ENCODE assay signal across 8 cellular contexts in the genomic region with DNA sequence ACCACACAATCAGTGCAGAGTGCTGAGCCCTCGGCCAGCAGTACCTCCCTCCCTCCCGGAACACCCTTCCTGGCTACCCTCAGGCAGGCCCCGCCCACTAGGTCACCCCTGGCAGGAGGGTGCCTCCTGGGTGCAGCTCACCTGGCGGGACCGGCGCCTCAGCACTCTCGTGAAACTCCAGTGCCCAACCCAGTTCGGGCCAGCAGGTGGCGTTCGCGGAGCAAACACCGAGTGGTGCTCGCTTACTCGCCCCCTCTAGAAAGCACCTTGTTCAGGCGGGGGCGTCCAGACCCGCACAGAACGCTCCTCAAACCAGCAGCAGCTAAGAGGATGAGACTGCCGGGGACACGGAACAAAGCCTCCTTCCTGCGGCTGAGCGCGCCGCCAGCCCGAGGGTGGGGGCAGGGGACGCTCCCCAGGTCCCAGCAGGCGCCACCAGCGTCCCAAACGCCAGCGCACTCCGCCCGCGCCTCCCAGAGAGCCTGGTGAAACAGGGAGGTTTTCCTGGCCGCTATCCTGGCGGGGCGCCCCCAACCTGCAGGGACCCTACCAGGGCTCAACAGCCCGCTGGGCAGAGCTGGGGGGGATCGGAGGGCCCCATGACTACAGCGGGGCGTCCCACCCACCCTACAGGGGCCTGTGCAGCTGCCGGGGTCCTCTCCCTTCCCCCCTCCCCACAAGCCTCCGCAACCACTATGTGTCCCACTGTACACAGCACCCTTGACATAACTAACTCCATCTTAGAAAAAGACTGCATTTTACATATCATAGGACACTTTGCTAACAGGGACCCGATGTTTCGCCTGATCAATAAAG. TPM values are rescaled to one million over a fixed set of nuclear protein-coding genes. Genes with fewer than 3 reads are reported as not detected.
DNase-seq lines count a peak whose midpoint lies in the region; ATAC-seq and TF ChIP-seq lines count a peak whose summit lies in the region.

No MANE protein-coding gene starts in this region.

- TSS peak; percentile 26 for BruUV-seq in PC-3 (replicated peaks; lab: Mats Ljungman, UMichigan)

- TF ChIP-seq CTCF in HL-60 (IDR thresholded peaks at IDR 0.05; ENCODE audit: insufficient read depth, low read length) (peak; percentile 46), PC-3 (conservative IDR thresholded peaks at IDR 0.05; ENCODE audit: low read depth, low read length) (peak; percentile 89), fibroblast of villous mesenchyme (IDR thresholded peaks at IDR 0.05; ENCODE audit: insufficient read depth, low read depth, low read length) (peak; percentile 84)

- H3F3A ChIP-seq in PC-3 (ENCODE audit: low read length, unreplicated experiment), result no peaks in the 10 kb centered on the region

- H3K27me3 Mint-ChIP-seq in CD4-positive, alpha-beta memory T cell, result no peaks in the 10 kb centered on the region

- POLR2A ChIA-PET in CD4-positive, alpha-beta memory T cell (lab: Charles Lee; ENCODE audit: partially characterized antibody), result interaction anchor here (1.0 to 12.3 kb wide), 11 partner anchors 9 to 89 kb away, joined by 3 to 647 read pairs (median 5); partner anchors contain the start of genes MAL, MRPS5, ZNF2 and ZNF514
- POLR2A ChIA-PET in PC-3 (lab: Charles Lee; ENCODE audit: unreplicated experiment), result no interaction called here

- peak overlapping the region; percentile 72 for H4K91ac ChIP-seq in neuronal stem cell (ENCODE audit: low read depth, low read length, poor library complexity)

- H4K8ac ChIP-seq in neuronal stem cell (ENCODE audit: low read depth, low read length), result no peak overlapping the region

- no peaks in the 10 kb centered on the region for H3K9me3 ChIP-seq in CD4-positive, alpha-beta memory T cell (ENCODE audit: control insufficient read depth in 1 of 2, low read length in 2 of 2)
- H3K9me3 ChIP-seq in PC-3 (ENCODE audit: low read length) (no peaks in the 10 kb centered on the region), neuronal stem cell (replicated peaks in 1 of 2; ENCODE audit: control insufficient read depth in 2 of 2, insufficient read depth in 1 of 2, low read depth in 1 of 2, low read length in 2 of 2) (no peaks in the 10 kb centered on the region)

- DNase-seq in CD4-positive, alpha-beta memory T cell, result peak; percentile 85 to 91 (median 87)
- DNase-seq in HL-60 (ENCODE audit: low read depth in 1 of 2, low spot score in 1 of 2) (peak; percentile 18 to 55), PC-3 (peak; percentile 93), fibroblast of villous mesenchyme (ENCODE audit: low read depth) (peak; percentile 43), neuronal stem cell (ENCODE audit: low spot score) (peak; percentile 61), stromal cell of bone marrow (ENCODE audit: low read depth) (peak; percentile 20)
- DNase-seq in activated T-helper 9 cell treated with anti-CD3 and anti-CD28 coated beads, Interleukin-2, amount 50 U/mL, for 16 hours (ENCODE audit: low read depth), result peak; percentile 83

- H3K4ac ChIP-seq in neuronal stem cell (ENCODE audit: low read length), result no peak overlapping the region

- no peaks in the 10 kb centered on the region for H3K9me3 Mint-ChIP-seq in CD4-positive, alpha-beta memory T cell

- H3K9ac ChIP-seq in PC-3 (ENCODE audit: low read length), result peak overlapping the region; percentile 39
- peak overlapping the region; percentile 77 for H3K9ac ChIP-seq in neuronal stem cell (ENCODE audit: low read depth, low read length, poor library complexity)

- CTCF ChIA-PET in CD4-positive, alpha-beta memory T cell (lab: Charles Lee; ENCODE audit: partially characterized antibody), result interaction anchor here (1.1 to 14.4 kb wide), 16 partner anchors 10 to 89 kb away, joined by 3 to 765 read pairs (median 15); partner anchors contain the start of genes MAL, MRPS5, ZNF2 and ZNF514
- CTCF ChIA-PET in PC-3 (lab: Charles Lee), result interaction anchor here (0.6 to 0.7 kb wide), 4 partner anchors 13 to 55 kb away, joined by 3 to 6 read pairs (median 4); no protein-coding TSS in a partner anchor

- H2AFZ ChIP-seq in PC-3 (ENCODE audit: low read length) (peak overlapping the region; percentile 98), neuronal stem cell (ENCODE audit: low read length) (peak overlapping the region; percentile 96)

- no peaks in the 10 kb centered on the region for H3K9me2 ChIP-seq in PC-3 (replicated peaks; ENCODE audit: low read length)

- H2BK12ac ChIP-seq in neuronal stem cell (ENCODE audit: low read length), result peak overlapping the region; percentile 58

- no peaks in the 10 kb centered on the region for H4K20me1 ChIP-seq in PC-3 (ENCODE audit: low read length)

- peak overlapping the region; percentile 96 for H2BK15ac ChIP-seq in neuronal stem cell (ENCODE audit: low read length)

- peak overlapping the region; percentile 91 for H2BK120ac ChIP-seq in neuronal stem cell (ENCODE audit: low read depth, low read length)

- H3K79me2 ChIP-seq in PC-3 (ENCODE audit: low read length), result no peaks in the 10 kb centered on the region

- H3K27me3 ChIP-seq in CD4-positive, alpha-beta memory T cell (ENCODE audit: insufficient read depth, low read length), result no peaks in the 10 kb centered on the region
- peaks cover 6% of the 10 kb centered on the region for H3K27me3 ChIP-seq in HL-60 (ENCODE audit: insufficient read depth, poor library complexity, severe bottlenecking)
- no peaks in the 10 kb centered on the region for H3K27me3 ChIP-seq in PC-3 (ENCODE audit: low read length)
- peaks cover 0 to 8% (median 0%) of the 10 kb centered on the region in 3 experiments for H3K27me3 ChIP-seq in neuronal stem cell (ENCODE audit: control insufficient read depth in 3 of 3, insufficient read depth in 3 of 3, low read depth in 1 of 3, low read length in 3 of 3)

- H3K4me1 Mint-ChIP-seq in CD4-positive, alpha-beta memory T cell, result peaks cover 39 to 77% (median 66%) of the 10 kb centered on the region in 4 donors

- intact Hi-C loops in CD4-positive, alpha-beta memory T cell (cut with micrococcal nuclease), result loop anchor here (1.0 to 5.0 kb wide), 6 partner anchors 14 to 325 kb away; partner anchors contain the start of genes FAHD2A and ZNF892
- intact Hi-C loops in PC-3 (cut with micrococcal nuclease), result loop anchor here (2.0 kb wide), 1 partner anchor 38 kb away; no protein-coding TSS in a partner anchor

- peak overlapping the region; percentile 42 to 54 for H3K4me3 ChIP-seq in CD4-positive, alpha-beta memory T cell (ENCODE audit: low read length in 2 of 2)
- H3K4me3 ChIP-seq in HL-60 (replicated peaks; ENCODE audit: insufficient read depth, low read length), result peak overlapping the region; percentile 42
- peak overlapping the region; percentile 84 for H3K4me3 ChIP-seq in PC-3 (ENCODE audit: low read length)
- H3K4me3 ChIP-seq in fibroblast of villous mesenchyme (ENCODE audit: low read depth, low read length), result peak overlapping the region; percentile 55
- peak overlapping the region; percentile 39 to 88 for H3K4me3 ChIP-seq in neuronal stem cell (ENCODE audit: low read length in 2 of 2)

- H3K27ac ChIP-seq in CD4-positive, alpha-beta memory T cell (ENCODE audit: low read depth, low read length), result peak overlapping the region; percentile 56
- H3K27ac ChIP-seq in HL-60 (replicated peaks) (no peak overlapping the region), PC-3 (ENCODE audit: low read length) (no peak overlapping the region), neuronal stem cell (replicated peaks; ENCODE audit: low read length) (no peak overlapping the region)

- ATAC-seq in GM19397 (IDR thresholded peaks at IDR 0.05; ENCODE audit: unreplicated experiment) (peak; percentile 88), PC-3 (peak; percentile 92)

- H3K79me1 ChIP-seq in neuronal stem cell (ENCODE audit: low read depth, low read length), result peaks cover 2% of the 10 kb centered on the region

- H3K14ac ChIP-seq in neuronal stem cell (ENCODE audit: low read length), result peak overlapping the region; percentile 89

- peak overlapping the region; percentile 78 to 90 (median 84) for H3K4me3 Mint-ChIP-seq in CD4-positive, alpha-beta memory T cell

- H3K36me3 Mint-ChIP-seq in CD4-positive, alpha-beta memory T cell, result no peaks in the 10 kb centered on the region

- H2AK5ac ChIP-seq in neuronal stem cell (ENCODE audit: low read depth, low read length), result peak overlapping the region; percentile 18

- H2BK5ac ChIP-seq in neuronal stem cell (ENCODE audit: low read length), result peak overlapping the region; percentile 57

- peak overlapping the region; percentile 99 for H3K18ac ChIP-seq in neuronal stem cell (ENCODE audit: low read length)

- H3K4me1 ChIP-seq in CD4-positive, alpha-beta memory T cell (ENCODE audit: insufficient read depth, low read length), result peaks cover 72% of the 10 kb centered on the region
- H3K4me1 ChIP-seq in PC-3 (ENCODE audit: insufficient read depth, low read length) (peaks cover 10% of the 10 kb centered on the region; the same call in 1 of the 2 replicates), neuronal stem cell (ENCODE audit: control insufficient read depth in 2 of 2, insufficient read depth in 1 of 2, low read depth in 1 of 2, low read length in 2 of 2) (peaks cover 1 to 2% of the 10 kb centered on the region in 2 donors)

- no peaks in the 10 kb centered on the region for H3K36me3 ChIP-seq in CD4-positive, alpha-beta memory T cell (ENCODE audit: insufficient read depth, low read length)
- no peaks in the 10 kb centered on the region for H3K36me3 ChIP-seq in PC-3 (ENCODE audit: low read depth, low read length)
- no peaks in the 10 kb centered on the region for H3K36me3 ChIP-seq in neuronal stem cell (replicated peaks in 1 of 2; ENCODE audit: control insufficient read depth in 2 of 2, insufficient read depth in 2 of 2, low read length in 2 of 2)

- H3K4me2 ChIP-seq in PC-3 (ENCODE audit: low read length) (peak overlapping the region; percentile 99), neuronal stem cell (ENCODE audit: insufficient read depth, low read length, poor library complexity, severe bottlenecking) (peak overlapping the region; percentile 86)

- WGBS in neuronal stem cell (ENCODE audit: extremely low coverage in 2 of 2, insufficient read length in 2 of 2, insufficient replicate concordance in 1 of 2), 2 donors, result no CpG with 5 or more reads among the region's 44 CpGs

- H3K23ac ChIP-seq in neuronal stem cell (ENCODE audit: low read depth, low read length, poor library complexity), result peak overlapping the region; percentile 87

- H3K27ac Mint-ChIP-seq in CD4-positive, alpha-beta memory T cell, result peak overlapping the region; percentile 89 to 94 (median 90)

RNA-seq across cellular contexts. Expression of gene MRPS5, which starts 44.7 kb away (rescaled TPM):
- total RNA-seq in CD4-positive, alpha-beta memory T cell, result 10 to 100 TPM; 66.0 to 70.6 TPM
- polyA plus RNA-seq in CD4-positive, alpha-beta memory T cell, result 10 to 100 TPM; 43.4 to 51.1 TPM
- total RNA-seq in PC-3 (2014; rRNA removed) (107 and 136 TPM in 2 replicates), fibroblast of villous mesenchyme (30.0 and 32.0 TPM in 2 replicates)
- polyA plus RNA-seq in neuronal stem cell (2013, experiment 1 of 2), result 67.1 TPM
- 65.8 TPM for polyA plus RNA-seq in neuronal stem cell (2013, experiment 2 of 2)

RNA-seq across cellular contexts. Expression of gene MAL, which starts 51.4 kb away (rescaled TPM):
- 100 to 1,000 TPM; 108 to 113 TPM for total RNA-seq in CD4-positive, alpha-beta memory T cell
- polyA plus RNA-seq in CD4-positive, alpha-beta memory T cell, result 100 to 1,000 TPM; 271 to 274 TPM
- total RNA-seq in PC-3 (2014; rRNA removed) (0.63 and 1.6 TPM in 2 replicates), fibroblast of villous mesenchyme (not detected in 2 replicates)
- 0.18 TPM for polyA plus RNA-seq in neuronal stem cell (2013, experiment 1 of 2)
- 0.19 TPM for polyA plus RNA-seq in neuronal stem cell (2013, experiment 2 of 2)

Comparison
In these comparisons a context has a peak if more than half of its experiments do, and no peak if none do; other contexts are left out.
1. DNase-seq: peak in every context shown above with its lines; median percentile 93 in PC-3; 87 in CD4-positive, alpha-beta memory T cell; 83 in activated T-helper 9 cell treated with anti-CD3 and anti-CD28 coated beads, Interleukin-2, amount 50 U/mL, for 16 hours; 61 in neuronal stem cell; 43 in fibroblast of villous mesenchyme; 36 in HL-60; 20 in stromal cell of bone marrow.
2. RNA of gene MAL, which starts 51.4 kb away (total RNA-seq): 108 to 113 TPM in CD4-positive, alpha-beta memory T cell; 0.63 to 1.6 TPM in PC-3 and not detected in fibroblast of villous mesenchyme; every median in the first group is over 10 times any median in the second.
3. Peak in every context shown above with its lines, with median percentiles within 50 percentile points of each other: H3K4me3 ChIP-seq and CTCF ChIP-seq.